In genomic region chr12:113185180-113186032, GRCh38 we compare ENCODE assay signal across 8 cellular contexts. TPM values are rescaled to one million over a fixed set of nuclear protein-coding genes. Genes with fewer than 3 reads are reported as not detected.
DNase-seq lines count a peak whose midpoint lies in the region; ATAC-seq, FAIRE-seq and TF ChIP-seq lines count a peak whose summit lies in the region.

DDX54 (minus strand) TSS chr12:113185478; CDS start chr12:113185451, 27 bp downstream.
RITA1 (plus strand) TSS chr12:113185721; CDS start chr12:113186747, 1,026 bp downstream.

- H3K9me2 ChIP-seq in hepatocyte (replicated peaks; ENCODE audit: insufficient read depth): no peaks in the 10 kb centered on the region

- peak; percentile 47 for ATAC-seq in HG02678 (IDR thresholded peaks at IDR 0.05; ENCODE audit: unreplicated experiment)
- peak; percentile 95 for ATAC-seq in aorta (ENCODE audit: low FRiP score)

- H3K9ac ChIP-seq in astrocyte (ENCODE audit: low read length): peak within 1 kb of the TSS; percentile 98

- peak within 1 kb of the TSS; percentile 86 for H3K4me3 ChIP-seq in astrocyte (ENCODE audit: insufficient read depth, low read depth, low read length)
- H3K4me3 ChIP-seq in hepatocyte: peak within 1 kb of the TSS; percentile 86
- H3K4me3 ChIP-seq in aorta (ENCODE audit: low read length in 2 of 2): peak within 1 kb of the TSS; percentile 63 to 71

- H3K27ac ChIP-seq in astrocyte (ENCODE audit: low read depth, low read length) (peak within 1 kb of the TSS; percentile 97), hepatocyte (peak within 1 kb of the TSS; percentile 97), aorta (ENCODE audit: low read depth in 1 of 2, low read length in 2 of 2) (peak within 1 kb of the TSS; percentile 47 to 79)

- no peaks in the 10 kb centered on the region for H3K9me3 Mint-ChIP-seq in astrocyte (ENCODE audit: unreplicated experiment)

- DNase-seq in NCI-H128 (lab: John Stamatoyannopoulos, UW; ENCODE audit: unreplicated experiment) (peak; percentile 47), T-helper 9 cell (peak; percentile 83), astrocyte (ENCODE audit: low read depth) (peak; percentile 57), hepatocyte (ENCODE audit: low spot score) (peak; percentile 92), retina (peak; percentile 97), aorta (peak; percentile 86 to 93)

- intact Hi-C loops in aorta (cut with DNase I): loop anchor here in 1 of 2 donors (5.0 kb wide), 1 partner anchor 152 kb away; the partner anchor contains the start of gene SLC8B1

- H4K20me1 ChIP-seq in astrocyte (ENCODE audit: insufficient read depth, low read length) (peaks cover 19% of the 10 kb centered on the region), hepatocyte (ENCODE audit: insufficient read depth, poor library complexity, severe bottlenecking) (peaks cover 7% of the 10 kb centered on the region)

- H3K36me3 ChIP-seq in astrocyte (ENCODE audit: insufficient read depth, low read length): peaks cover 7% of the 10 kb centered on the region
- H3K36me3 ChIP-seq in hepatocyte (replicated peaks; ENCODE audit: insufficient read depth, low read depth): no peaks in the 10 kb centered on the region
- H3K36me3 ChIP-seq in aorta (ENCODE audit: control insufficient read depth in 1 of 2, insufficient read depth in 2 of 2, low read length in 1 of 2): peaks cover 0 to 2% of the 10 kb centered on the region in 2 donors

- no peak for FAIRE-seq in astrocyte (lab: Jason Lieb, UNC)

- WGBS in hepatocyte (ENCODE audit: low lambda C conversion rate, missing lambda C conversion rate): 0% methylated on average over 77 of the region's 89 CpGs
- WGBS in aorta, 2 donors: 0 to 1% methylated on average over 56 to 89 of the region's 89 CpGs

- H3K27me3 ChIP-seq in astrocyte (ENCODE audit: insufficient read depth, low read length) (no peaks in the 10 kb centered on the region), hepatocyte (no peaks in the 10 kb centered on the region), aorta (ENCODE audit: control insufficient read depth in 1 of 2, insufficient read depth in 2 of 2, low read length in 1 of 2) (no peaks in the 10 kb centered on the region)

- peaks cover 73% of the 10 kb centered on the region for H3K79me2 ChIP-seq in astrocyte (ENCODE audit: insufficient read depth, low read length)
- peaks cover 47% of the 10 kb centered on the region for H3K79me2 ChIP-seq in hepatocyte

- H3K4me3 Mint-ChIP-seq in astrocyte (ENCODE audit: unreplicated experiment): peak within 1 kb of the TSS; percentile 91

- TF ChIP-seq CTCF in astrocyte (IDR thresholded peaks at IDR 0.05; ENCODE audit: insufficient read depth, low read depth, low read length) (no peak), hepatocyte (IDR thresholded peaks at IDR 0.05; ENCODE audit: poor library complexity) (no peak)

- H3K4me1 Mint-ChIP-seq in astrocyte (ENCODE audit: low read depth, unreplicated experiment): peaks cover 6% of the 10 kb centered on the region

- TF ChIP-seq POLR2A in GM15510 (IDR thresholded peaks at IDR 0.05; ENCODE audit: borderline replicate concordance, extremely low read depth, insufficient read length): peak; percentile 87

- H3K4me2 ChIP-seq in astrocyte (ENCODE audit: low read length) (peak within 1 kb of the TSS; percentile 85), hepatocyte (peak within 1 kb of the TSS; percentile 94)

- H2AFZ ChIP-seq in astrocyte (ENCODE audit: low read depth, low read length) (peak within 1 kb of the TSS; percentile 92), hepatocyte (peak within 1 kb of the TSS; percentile 86)

- no peaks in the 10 kb centered on the region for H3K27me3 Mint-ChIP-seq in astrocyte (ENCODE audit: low read depth, unreplicated experiment)

- H3K9me3 ChIP-seq in astrocyte (ENCODE audit: insufficient read depth, low read depth, low read length) (no peaks in the 10 kb centered on the region), hepatocyte (ENCODE audit: low read depth) (no peaks in the 10 kb centered on the region), aorta (ENCODE audit: control insufficient read depth, low read length) (no peaks in the 10 kb centered on the region)

- H3K4me1 ChIP-seq in astrocyte (ENCODE audit: insufficient read depth, low read length): peaks cover 6% of the 10 kb centered on the region
- peaks cover 15% of the 10 kb centered on the region for H3K4me1 ChIP-seq in hepatocyte (ENCODE audit: insufficient read depth)
- peaks cover 2% of the 10 kb centered on the region in 2 donors for H3K4me1 ChIP-seq in aorta (ENCODE audit: control insufficient read depth in 1 of 2, insufficient read depth in 2 of 2, low read length in 2 of 2)

- peaks cover 7% of the 10 kb centered on the region for H3K36me3 Mint-ChIP-seq in astrocyte (ENCODE audit: low read depth, unreplicated experiment)

- H3K27ac Mint-ChIP-seq in astrocyte (ENCODE audit: unreplicated experiment): peak within 1 kb of the TSS; percentile 95

RNA-seq across cellular contexts. Expression of gene DDX54, which starts in this region (rescaled TPM):
- total RNA-seq in astrocyte: 52.8 and 53.5 TPM in 2 replicates
- 32.3 and 52.6 TPM in 2 replicates for total RNA-seq in hepatocyte
- 36.0 and 37.8 TPM in 2 replicates for polyA plus RNA-seq in hepatocyte
- total RNA-seq in aorta: 10 to 100 TPM; 47.2 to 48.6 TPM
- 10 to 100 TPM; 12.6 to 70.8 TPM for polyA plus RNA-seq in aorta

RNA-seq across cellular contexts. Expression of gene RITA1, which starts in this region (rescaled TPM):
- total RNA-seq in astrocyte (20.9 and 23.5 TPM in 2 replicates), hepatocyte (16.1 and 19.1 TPM in 2 replicates), aorta (10 to 100 TPM in 1 of 2 donors, 1 to 10 TPM in 1; 6.1 to 10.0 TPM)
- polyA plus RNA-seq in hepatocyte (15.7 and 26.9 TPM in 2 replicates), aorta (10 to 100 TPM; 10.8 to 11.5 TPM)

Comparison
In these comparisons a context has a peak if more than half of its experiments do, and no peak if none do; other contexts are left out.
1. Peak in every context shown above with its lines: DNase-seq, ATAC-seq, H3K4me3 ChIP-seq and H3K27ac ChIP-seq.
2. DNase-seq: peak in every context shown above with its lines; median percentile 97 in retina; 92 in hepatocyte; 90 in aorta; 83 in T-helper 9 cell; 57 in astrocyte; 47 in NCI-H128.